ENCODE assay signal across 9 cellular contexts in genomic region chr17:77449373-77449907, GRCh38.
DNase-seq lines count a peak whose midpoint lies in the region; ATAC-seq, FAIRE-seq and TF ChIP-seq lines count a peak whose summit lies in the region.
"Had no signal": no experiment of that assay in that cellular context is flagged by ENCODE, and none has a peak within 500 bp of the region (broad histone marks: within the 10 kb centered on the region; RNA-seq: fewer than 3 reads in every experiment).

No MANE protein-coding gene starts in this region.

- H4K20me1 ChIP-seq in H1 (replicated peaks in 1 of 2; ENCODE audit: control insufficient read depth in 1 of 2, insufficient read depth in 2 of 2, low read length in 2 of 2), result peaks cover 7 to 13% of the 10 kb centered on the region in 2 experiments

- H3K27me3 Mint-ChIP-seq in CD8-positive, alpha-beta T cell (ENCODE audit: low read depth), result no peaks in the 10 kb centered on the region

- H3K23ac ChIP-seq in H1 (ENCODE audit: insufficient read length), result no peak overlapping the region

- no peaks in the 10 kb centered on the region for H3K9me3 ChIP-seq in CD8-positive, alpha-beta T cell (ENCODE audit: low read length)
- H3K9me3 ChIP-seq in H1 (ENCODE audit: insufficient read depth in 2 of 2, low read depth in 1 of 2, low read length in 1 of 2) (no peaks in the 10 kb centered on the region), pancreas (no peaks in the 10 kb centered on the region), kidney (ENCODE audit: control insufficient read depth in 1 of 2, low read length in 2 of 2) (no peaks in the 10 kb centered on the region)

- peak in 1 of 7 experiments; percentile 51 for DNase-seq in CD8-positive, alpha-beta T cell
- peak; percentile 49 for DNase-seq in RPMI8226
- DNase-seq in H1 (ENCODE audit: low read depth in 1 of 2, low spot score in 2 of 2), result peak in 1 of 2 experiments; percentile 48
- no peak for DNase-seq in pancreas
- DNase-seq in kidney, result no peak
- DNase-seq in RCC 7860 (ENCODE audit: low spot score), result no peak
- DNase-seq: stimulated activated CD4-positive, alpha-beta T cell treated with anti-CD3 and anti-CD28 coated beads, Interleukin-1b, Interleukin-23, amount 100 ng/mL, for 48 hours had no signal

- no peak for TF ChIP-seq RAD21 in H1 (IDR thresholded peaks at IDR 0.05 in 1 of 2, conservative IDR thresholded peaks at IDR 0.05 in 1 of 2; ENCODE audit: low read depth in 2 of 2, low read length in 2 of 2)

- TF ChIP-seq EP300 in H1 (IDR thresholded peaks at IDR 0.05; ENCODE audit: borderline replicate concordance in 1 of 2, low read depth in 2 of 2, low read length in 2 of 2), result no peak

- ATAC-seq in CD8-positive, alpha-beta T cell, result no peak
- ATAC-seq in pancreas (no peak), GM18907 (IDR thresholded peaks at IDR 0.05; ENCODE audit: unreplicated experiment) (no peak), GM19467 (IDR thresholded peaks at IDR 0.05; ENCODE audit: unreplicated experiment) (no peak)

- H3K4ac ChIP-seq in H1 (replicated peaks; ENCODE audit: insufficient read length, low read depth, low read length), result no peak overlapping the region

- H3K36me3 Mint-ChIP-seq in CD8-positive, alpha-beta T cell, result peaks cover 42% of the 10 kb centered on the region

- no peak overlapping the region for H4K5ac ChIP-seq in H1 (ENCODE audit: insufficient read length, low read depth, low read length)

- 86% methylated on average over 9 of the region's 9 CpGs; no CpG with 5 or more reads in 1 of the 2 experiments for WGBS in H1 (ENCODE audit: extremely low coverage in 1 of 2, insufficient coverage in 1 of 2, insufficient read length in 1 of 2, insufficient replicate concordance in 2 of 2, low coverage in 1 of 2, low lambda C conversion rate in 2 of 2, missing lambda C conversion rate in 1 of 2), 2 experiments
- 69 to 77% methylated on average over 9 of the region's 9 CpGs for WGBS in pancreas, 2 donors

- peak overlapping the region; percentile 90 for H3K18ac ChIP-seq in H1 (ENCODE audit: extremely low read depth, low read length)

- no peak overlapping the region for H3K56ac ChIP-seq in H1 (replicated peaks; ENCODE audit: insufficient read length, low read depth, low read length)

- peak overlapping the region; percentile 71 to 78; a peak in 3 of 4 replicates for H3K4me2 ChIP-seq in H1 (ENCODE audit: insufficient read depth in 1 of 2, low read depth in 2 of 2, low read length in 2 of 2)

- no peak overlapping the region for H2BK120ac ChIP-seq in H1 (replicated peaks; ENCODE audit: low read depth, low read length)

- peak overlapping the region; percentile 50; the same call in 1 of the 2 replicates for H2BK12ac ChIP-seq in H1 (ENCODE audit: low read depth, low read length)

- no peak overlapping the region for H3K14ac ChIP-seq in H1 (ENCODE audit: insufficient read length)

- peak overlapping the region; percentile 86 for H3K27ac ChIP-seq in CD8-positive, alpha-beta T cell (ENCODE audit: low read depth, low read length)
- H3K27ac ChIP-seq in H1 (ENCODE audit: low read depth, low read length), result 0 out of 2 replicates have a peak overlapping the region, but pooled peaks have one; percentile 14
- peak overlapping the region in 3 of 4 donors; percentile 69 to 86 (median 84) for H3K27ac ChIP-seq in pancreas
- peak overlapping the region in 1 of 2 donors; percentile 16 for H3K27ac ChIP-seq in kidney (ENCODE audit: low read depth in 2 of 2, low read length in 2 of 2)

- H3K4me3 Mint-ChIP-seq in CD8-positive, alpha-beta T cell, result peak overlapping the region; percentile 94

- H3K23me2 ChIP-seq in H1 (ENCODE audit: low read depth, low read length), result peaks cover 21% of the 10 kb centered on the region

- no peak overlapping the region for H2AFZ ChIP-seq in H1 (ENCODE audit: low read length)

- peak overlapping the region; percentile 100 for H3K27ac Mint-ChIP-seq in CD8-positive, alpha-beta T cell

- no peaks in the 10 kb centered on the region for H3K36me3 ChIP-seq in CD8-positive, alpha-beta T cell (ENCODE audit: insufficient read depth, low read length)
- H3K36me3 ChIP-seq in H1 (ENCODE audit: control insufficient read depth in 2 of 4, insufficient read depth in 4 of 4, low read length in 3 of 4) (no peaks in the 10 kb centered on the region), pancreas (no peaks in the 10 kb centered on the region), kidney (ENCODE audit: control insufficient read depth in 1 of 2, insufficient read depth in 2 of 2, low read length in 2 of 2) (no peaks in the 10 kb centered on the region)

- peaks cover 4 to 61% of the 10 kb centered on the region in 2 experiments; a peak in 3 of 4 replicates for H3K79me2 ChIP-seq in H1 (ENCODE audit: control insufficient read depth in 1 of 2, insufficient read depth in 2 of 2, low read length in 2 of 2)

- H2BK20ac ChIP-seq in H1 (ENCODE audit: low read length), result no peak overlapping the region

- intact Hi-C loops in CD8-positive, alpha-beta T cell (cut with DNase I, micrococcal nuclease), result loop anchor here (5.0 to 10.0 kb wide), 4 partner anchors 77 to 803 kb away; partner anchors contain the start of genes MFSD11 (in 1 of the 2), SRSF2 (in 1 of the 2) and TMC8 (in 1 of the 2)
- intact Hi-C loops in pancreas (cut with DNase I) (no loop called here), kidney (cut with DNase I) (no loop called here)

- no peaks in the 10 kb centered on the region for H3K9me3 Mint-ChIP-seq in CD8-positive, alpha-beta T cell

- no peak overlapping the region; a peak in 1 of 7 replicates for H3K9ac ChIP-seq in H1 (replicated peaks in 1 of 4; ENCODE audit: extremely low read depth in 1 of 4, low read depth in 3 of 4, low read length in 3 of 4)
- H3K9ac ChIP-seq in kidney (ENCODE audit: low read length in 2 of 2), result no peak overlapping the region

- POLR2A ChIA-PET in CD8-positive, alpha-beta T cell (lab: Charles Lee), result interaction anchor here (0.6 to 8.6 kb wide), 9 partner anchors 10 to 118 kb away, joined by 3 to 106 read pairs (median 5); no protein-coding TSS in a partner anchor
- POLR2A ChIA-PET in H1 (lab: Charles Lee; ENCODE audit: partially characterized antibody), result interaction anchor here (0.7 to 1.9 kb wide), 6 partner anchors 9 to 33 kb away, joined by 3 to 6 read pairs (median 4); no protein-coding TSS in a partner anchor

- CTCF ChIA-PET in CD8-positive, alpha-beta T cell (lab: Charles Lee), result interaction anchor here (0.5 to 8.8 kb wide), 5 partner anchors 9 to 116 kb away, joined by 3 to 142 read pairs (median 4); no protein-coding TSS in a partner anchor
- CTCF ChIA-PET in H1 (lab: Charles Lee; ENCODE audit: partially characterized antibody), result interaction anchor here (0.9 to 4.3 kb wide), 8 partner anchors 9 to 119 kb away, joined by 3 to 51 read pairs (median 4); no protein-coding TSS in a partner anchor

- H3K4me1 ChIP-seq in CD8-positive, alpha-beta T cell (ENCODE audit: insufficient read depth, low read length), result peaks cover 60% of the 10 kb centered on the region
- H3K4me1 ChIP-seq in H1 (replicated peaks in 1 of 4; ENCODE audit: control insufficient read depth in 3 of 4, insufficient read depth in 4 of 4, low read length in 3 of 4), result peaks cover 26 to 41% (median 34%) of the 10 kb centered on the region in 4 experiments
- peaks cover 4 to 22% (median 7%) of the 10 kb centered on the region in 3 donors for H3K4me1 ChIP-seq in pancreas
- peaks cover 37 to 57% of the 10 kb centered on the region in 2 donors for H3K4me1 ChIP-seq in kidney (ENCODE audit: control insufficient read depth in 1 of 2, insufficient read depth in 1 of 2, low read depth in 1 of 2, low read length in 2 of 2)

- H3K4me1 Mint-ChIP-seq in CD8-positive, alpha-beta T cell (ENCODE audit: low read depth), result peaks cover 58% of the 10 kb centered on the region

- H2BK5ac ChIP-seq in H1 (ENCODE audit: low read depth, low read length), result peak overlapping the region; percentile 80; the same call in 1 of the 2 replicates

- no peak for TF ChIP-seq POLR2A in H1 (IDR thresholded peaks at IDR 0.05; ENCODE audit: control extremely low read depth in 1 of 2, low read depth in 2 of 2, low read length in 2 of 2)

- H4K91ac ChIP-seq in H1 (replicated peaks; ENCODE audit: insufficient read length, low read length), result no peak overlapping the region

- H4K8ac ChIP-seq in H1 (ENCODE audit: extremely low read depth, insufficient read depth, low read length), result 0 out of 2 replicates have a peak overlapping the region, but pooled peaks have one; percentile 31

- H3K27me3 ChIP-seq in CD8-positive, alpha-beta T cell (ENCODE audit: insufficient read depth, low read length), result no peaks in the 10 kb centered on the region
- H3K27me3 ChIP-seq in H1 (replicated peaks in 1 of 4; ENCODE audit: control insufficient read depth in 3 of 4, extremely low read depth in 1 of 4, insufficient read depth in 3 of 4, low read length in 3 of 4) (no peaks in the 10 kb centered on the region), pancreas (no peaks in the 10 kb centered on the region)

- no peak for TF ChIP-seq CTCF in CD8-positive, alpha-beta T cell (IDR thresholded peaks at IDR 0.05)
- TF ChIP-seq CTCF in H1 (IDR thresholded peaks at IDR 0.05; ENCODE audit: control extremely low read depth in 1 of 3, insufficient read depth in 1 of 3, low read depth in 1 of 3, low read length in 3 of 3), result no peak
- TF ChIP-seq CTCF in pancreas (IDR thresholded peaks at IDR 0.05), result no peak
- TF ChIP-seq CTCF in kidney (IDR thresholded peaks at IDR 0.05; ENCODE audit: borderline replicate concordance, extremely low read depth, insufficient read depth), result no peak

- 0 out of 2 replicates have a peak overlapping the region, but pooled peaks have one; percentile 29 for H2BK15ac ChIP-seq in H1 (ENCODE audit: low read length)

- H2AK5ac ChIP-seq in H1 (ENCODE audit: low read depth, low read length), result no peak overlapping the region

- FAIRE-seq in H1 (lab: Jason Lieb, UNC) (no peak), pancreas (lab: Jason Lieb, UNC) (no peak), kidney (lab: Jason Lieb, UNC) (no peak), RCC 7860 (lab: Jason Lieb, UNC) (no peak)

- H3K79me1 ChIP-seq in H1 (ENCODE audit: low read depth, low read length), result peaks cover 25% of the 10 kb centered on the region

- H3K4me3 ChIP-seq in CD8-positive, alpha-beta T cell (ENCODE audit: low read depth, low read length), result peak overlapping the region; percentile 99
- H3K4me3 ChIP-seq in H1 (ENCODE audit: extremely low read depth in 1 of 4, insufficient read depth in 2 of 4, low read depth in 3 of 4, low read length in 4 of 4) (peak overlapping the region in 1 of 4 experiments; percentile 68; a peak in 1 of 8 replicates), pancreas (no peak overlapping the region), kidney (ENCODE audit: low read length in 2 of 2) (no peak overlapping the region)

TF ChIP-seq in H1, 55 proteins besides CTCF, POLR2A, EP300 and RAD21:
- TF ChIP-seq SIX5 (IDR thresholded peaks at IDR 0.05; ENCODE audit: low read depth, low read length), result no peak
- TF ChIP-seq JUND (IDR thresholded peaks at IDR 0.05; ENCODE audit: low read length), result no peak
- no peak for TF ChIP-seq CEBPB (IDR thresholded peaks at IDR 0.05; ENCODE audit: low read depth, low read length)
- no peak for TF ChIP-seq GTF2F1 (IDR thresholded peaks at IDR 0.05; ENCODE audit: borderline replicate concordance, low read depth, low read length)
- TF ChIP-seq FOSL1 (IDR thresholded peaks at IDR 0.05; ENCODE audit: insufficient read depth, low read depth, low read length), result no peak
- TF ChIP-seq TBP (IDR thresholded peaks at IDR 0.05; ENCODE audit: low read depth, low read length), result no peak

Comparison
In these comparisons a context has a peak if more than half of its experiments do, and no peak if none do; other contexts are left out.
1. intact Hi-C loops: an anchor here in CD8-positive, alpha-beta T cell (5.0 to 10.0 kb wide); none called in pancreas and kidney.